ENCODE assay signal across 2 cellular contexts in genomic region chr3:43762486-43762885, GRCh38.
TF ChIP-seq lines count a peak whose summit lies in the region.

No MANE protein-coding gene starts in this region.

TF ChIP-seq in IMR-90, 13 proteins besides CTCF, POLR2A, EP300 and RAD21:
- no peak for TF ChIP-seq MXI1 (IDR thresholded peaks at IDR 0.05; ENCODE audit: borderline replicate concordance, low read depth, low read length)
- TF ChIP-seq MAFK (IDR thresholded peaks at IDR 0.05; ENCODE audit: low read depth, low read length), result no peak
- no peak for TF ChIP-seq RCOR1 (IDR thresholded peaks at IDR 0.05; ENCODE audit: insufficient replicate concordance, low read length)
- TF ChIP-seq CHD1 (IDR thresholded peaks at IDR 0.05; ENCODE audit: low read depth, low read length), result no peak
- TF ChIP-seq BHLHE40 (IDR thresholded peaks at IDR 0.05; ENCODE audit: low read depth, low read length), result no peak
- no peak for TF ChIP-seq RFX5 (IDR thresholded peaks at IDR 0.05; ENCODE audit: low read depth, low read length)
- TF ChIP-seq NFE2L2 (IDR thresholded peaks at IDR 0.05; ENCODE audit: low read depth, low read length), result no peak
- TF ChIP-seq ELK1 (IDR thresholded peaks at IDR 0.05; ENCODE audit: borderline replicate concordance, low read depth, low read length), result no peak
- no peak for TF ChIP-seq USF2 (IDR thresholded peaks at IDR 0.05; ENCODE audit: low read depth, low read length)

TF ChIP-seq in K562, 482 proteins besides CTCF, POLR2A, EP300 and RAD21:
- no peak for TF ChIP-seq MAX (CRISPR knock-in tag; IDR thresholded peaks at IDR 0.05)
- TF ChIP-seq TFE3 (CRISPR knock-in tag; IDR thresholded peaks at IDR 0.05), result peak; percentile 46
- TF ChIP-seq BCOR (IDR thresholded peaks at IDR 0.05), result no peak
- TF ChIP-seq TCF15 (CRISPR knock-in tag; IDR thresholded peaks at IDR 0.05), result no peak
- no peak for TF ChIP-seq CHD1 (IDR thresholded peaks at IDR 0.05; ENCODE audit: low read length)
- TF ChIP-seq HOMEZ (CRISPR knock-in tag; IDR thresholded peaks at IDR 0.05), result no peak
- TF ChIP-seq MEIS2 (IDR thresholded peaks at IDR 0.05; ENCODE audit: partially characterized antibody), result peak; percentile 33
